Comparison of ENCODE assay signal across 8 cellular contexts in the genomic region with DNA sequence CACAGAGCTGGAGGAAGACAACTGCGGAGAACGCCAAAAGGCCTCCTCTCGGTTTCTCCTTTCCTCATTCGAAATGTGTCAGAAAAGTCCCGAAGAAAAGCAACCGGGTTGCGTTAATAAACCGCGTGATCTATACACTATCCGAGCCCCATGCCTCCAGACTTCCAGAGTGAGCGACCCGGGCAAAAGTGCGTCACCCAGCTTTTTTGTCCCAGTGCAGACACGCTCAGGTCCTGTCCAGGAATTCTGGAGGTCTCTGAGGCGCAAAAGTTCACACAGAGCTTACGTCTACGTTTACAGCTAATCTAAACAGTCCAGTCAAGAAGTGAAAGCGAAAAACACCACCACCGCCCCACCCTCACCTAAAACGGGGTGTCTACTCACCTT. TPM values are rescaled to one million over a fixed set of nuclear protein-coding genes. Genes with fewer than 3 reads are reported as not detected.
DNase-seq lines count a peak whose midpoint lies in the region; ATAC-seq and TF ChIP-seq lines count a peak whose summit lies in the region.

No MANE protein-coding gene starts in this region.

- H3K27me3 ChIP-seq in neuron (ENCODE audit: insufficient read depth, low read length) = no peaks in the 10 kb centered on the region

- H3K9me3 ChIP-seq in neuron (ENCODE audit: low read length) = no peaks in the 10 kb centered on the region

- DNase-seq in D341Med (ENCODE audit: low spot score) (peak; percentile 51), fibroblast of pulmonary artery (ENCODE audit: low read depth) (peak; percentile 43), kidney tubule cell (ENCODE audit: low spot score) (no peak), SK-N-DZ (ENCODE audit: low spot score) (no peak)

- H2AFZ ChIP-seq in neuron (ENCODE audit: low read depth, low read length) = peak overlapping the region; percentile 89

- H3K36me3 ChIP-seq in neuron (ENCODE audit: insufficient read depth, low read length) = peaks cover 29% of the 10 kb centered on the region

- TF ChIP-seq CTCF in WI38 (IDR thresholded peaks at IDR 0.05; ENCODE audit: low read depth, low read length) = no peak
- TF ChIP-seq CTCF in fibroblast of pulmonary artery (IDR thresholded peaks at IDR 0.05; ENCODE audit: low read length, missing control alignments) = no peak

- peak overlapping the region; percentile 100 for H3K4me3 ChIP-seq in WI38 (ENCODE audit: low read depth, low read length)
- H3K4me3 ChIP-seq in fibroblast of pulmonary artery (replicated peaks; ENCODE audit: low read depth, low read length) = peak overlapping the region; percentile 88
- H3K4me3 ChIP-seq in neuron (ENCODE audit: low read length) = peak overlapping the region; percentile 85

- ATAC-seq in GM19395 (IDR thresholded peaks at IDR 0.05; ENCODE audit: unreplicated experiment) (peak; percentile 88), HG03354 (IDR thresholded peaks at IDR 0.05; ENCODE audit: poor library complexity, severe bottlenecking, unreplicated experiment) (peak; percentile 87)

- peaks cover 11% of the 10 kb centered on the region for H3K4me1 ChIP-seq in neuron (ENCODE audit: insufficient read depth, low read length)

RNA-seq across cellular contexts. Expression of a gene that starts 0.4 kb away (rescaled TPM):
- 77.9 and 85.0 TPM in 2 replicates for polyA plus RNA-seq in SK-N-DZ (2014; cell fraction: cytosol; rRNA removed)
- polyA plus RNA-seq in SK-N-DZ (2014; cell fraction: nucleus; rRNA removed) = 105 and 106 TPM in 2 replicates

RNA-seq across cellular contexts. Expression of a gene that starts 48.0 kb away (rescaled TPM):
- 7.6 and 14.1 TPM in 2 replicates for polyA plus RNA-seq in SK-N-DZ (2014; cell fraction: cytosol; rRNA removed)
- polyA plus RNA-seq in SK-N-DZ (2014; cell fraction: nucleus; rRNA removed) = 9.7 and 16.0 TPM in 2 replicates

Comparison
In these comparisons a context has a peak if more than half of its experiments do, and no peak if none do; other contexts are left out.
1. DNase-seq: peak in D341Med (single experiment) and fibroblast of pulmonary artery (single experiment); none in kidney tubule cell (single experiment) and SK-N-DZ (single experiment).
2. Peak in every context shown above with its lines, with median percentiles within 50 percentile points of each other: H3K4me3 ChIP-seq.